9 cellular contexts compared by ENCODE assay signal in the genomic region with DNA sequence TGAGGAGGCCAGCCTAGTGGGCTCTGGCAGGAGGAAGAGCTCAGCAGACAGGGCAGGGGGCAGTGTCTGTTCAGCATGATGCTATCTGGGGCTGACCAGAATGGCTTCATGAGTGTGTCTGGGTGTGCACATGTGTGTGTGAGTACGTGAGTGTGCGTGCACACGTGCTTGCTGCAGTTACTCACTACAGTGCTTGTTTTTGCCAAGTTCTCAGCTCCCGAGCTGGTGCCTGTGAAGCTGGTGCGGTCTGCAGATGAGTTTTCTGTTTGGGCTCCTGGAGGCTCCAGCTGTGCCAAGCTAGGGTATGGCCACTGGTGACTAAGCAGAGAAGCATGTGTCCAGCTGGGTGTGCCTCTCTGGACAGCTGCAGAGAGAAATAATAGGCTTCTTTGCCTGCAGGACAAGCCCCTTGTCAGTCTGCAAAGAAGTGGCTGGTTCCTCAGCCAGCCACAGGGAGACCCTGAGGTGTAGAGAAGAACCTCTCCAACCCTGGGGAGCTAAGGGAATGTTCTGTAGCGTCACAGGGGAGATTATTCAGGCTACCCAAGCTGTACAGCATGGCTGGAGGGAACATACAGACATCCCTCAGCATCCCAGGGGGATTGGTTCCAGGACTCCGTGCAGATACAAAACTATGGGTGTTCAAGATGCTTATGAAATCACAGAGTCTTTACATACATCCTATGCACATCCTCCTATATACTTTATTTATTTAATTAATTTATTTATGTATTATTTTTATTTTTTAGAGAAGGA. TPM values are rescaled to one million over a fixed set of nuclear protein-coding genes. Genes with fewer than 3 reads are reported as not detected.
DNase-seq lines count a peak whose midpoint lies in the region; TF ChIP-seq lines count a peak whose summit lies in the region.
"Had no signal": no experiment of that assay in that cellular context is flagged by ENCODE, and none has a peak within 500 bp of the region (broad histone marks: within the 10 kb centered on the region; RNA-seq: fewer than 3 reads in every experiment).

No MANE protein-coding gene starts in this region.

- TF ChIP-seq CTCF in HFFc6 (IDR thresholded peaks at IDR 0.05) (peak; percentile 49), astrocyte of the spinal cord (IDR thresholded peaks at IDR 0.05; ENCODE audit: low read depth, low read length) (no peak)

- peak; percentile 88 for DNase-seq in HFFc6
- peak; percentile 94 for DNase-seq in astrocyte of the spinal cord (ENCODE audit: low read depth, low spot score)
- peak; percentile 64 for DNase-seq in iPS-NIHi11 (ENCODE audit: low spot score)
- DNase-seq in immature natural killer cell: no peak
- no peak for DNase-seq in HuH-7 (ENCODE audit: low spot score)
- DNase-seq in SKM-1 treated with dmso at 0.1 percent for 144 hours (lab: John Stamatoyannopoulos, UW; ENCODE audit: unreplicated experiment): no peak
- DNase-seq in NCI-H1930 (lab: John Stamatoyannopoulos, UW): no peak

- H3K4me3 ChIP-seq in astrocyte of the spinal cord (ENCODE audit: low read depth, low read length) (no peak overlapping the region), subcutaneous abdominal adipose tissue (ENCODE audit: low read depth in 1 of 5, low read length in 5 of 5) (peak overlapping the region in 2 of 5 donors; percentile 22 to 37)

- peaks cover 10 to 44% (median 37%) of the 10 kb centered on the region in 5 donors for H3K4me1 ChIP-seq in subcutaneous abdominal adipose tissue (ENCODE audit: control insufficient read depth in 5 of 5, insufficient read depth in 5 of 5, low read length in 5 of 5)

- peaks cover 2% of the 10 kb centered on the region; the same call in 1 of the 2 replicates for H3K27me3 Mint-ChIP-seq in HFFc6 (ENCODE audit: insufficient read depth)
- H3K27me3 Mint-ChIP-seq in immature natural killer cell (ENCODE audit: low read depth in 3 of 3): peaks cover 0 to 5% (median 2%) of the 10 kb centered on the region in 3 donors
- H3K27me3 Mint-ChIP-seq: brain had no signal

- in situ Hi-C loops in astrocyte of the spinal cord (cut with HindIII; ENCODE audit: low sequenced_read_pairs): no loop called here

- H3K9me3 Mint-ChIP-seq in HFFc6 (no peaks in the 10 kb centered on the region), immature natural killer cell (no peaks in the 10 kb centered on the region)
- H3K9me3 Mint-ChIP-seq: brain had no signal

- H3K36me3 Mint-ChIP-seq in HFFc6 (ENCODE audit: low read depth): no peaks in the 10 kb centered on the region
- H3K36me3 Mint-ChIP-seq in immature natural killer cell: no peaks in the 10 kb centered on the region
- H3K36me3 Mint-ChIP-seq: brain had no signal

- peak overlapping the region; percentile 60 for H3K4me3 Mint-ChIP-seq in HFFc6
- H3K4me3 Mint-ChIP-seq in immature natural killer cell: no peak overlapping the region

- peak overlapping the region; percentile 92 for H3K27ac ChIP-seq in subcutaneous abdominal adipose tissue (ENCODE audit: low read depth, low read length)

- H3K9ac ChIP-seq in subcutaneous abdominal adipose tissue (ENCODE audit: low read length in 5 of 5): peak overlapping the region in 1 of 5 donors; percentile 59

- H3K4me1 Mint-ChIP-seq in HFFc6 (ENCODE audit: low read depth) (peaks cover 71% of the 10 kb centered on the region), immature natural killer cell (no peaks in the 10 kb centered on the region)

- no peaks in the 10 kb centered on the region for H3K9me3 ChIP-seq in subcutaneous abdominal adipose tissue (ENCODE audit: control insufficient read depth in 5 of 5, low read length in 5 of 5)

- no peaks in the 10 kb centered on the region for H3K27me3 ChIP-seq in subcutaneous abdominal adipose tissue (ENCODE audit: control insufficient read depth in 5 of 5, insufficient read depth in 4 of 5, low read length in 5 of 5)

- H3K27ac Mint-ChIP-seq in HFFc6 (peak overlapping the region; percentile 83), immature natural killer cell (no peak overlapping the region)

- H3K36me3 ChIP-seq in subcutaneous abdominal adipose tissue (ENCODE audit: control insufficient read depth in 5 of 5, insufficient read depth in 5 of 5, low read length in 5 of 5): no peaks in the 10 kb centered on the region

RNA-seq across cellular contexts. Expression of a gene that starts 40.2 kb away (rescaled TPM):
- total RNA-seq in HFFc6 (2021; fragmentation: NEBNext Ultra II Directional; extraction: Animal tissue kit (Norgen Biotek cat#: 25700)): 10 to 100 TPM in 3 of 6 experiments, 1 to 10 TPM in 3; 8.0 to 11.7 (median 10.2) TPM
- polyA plus RNA-seq in immature natural killer cell: 10 to 100 TPM in 1 of 3 donors, 1 to 10 TPM in 2; 3.9 to 15.9 (median 4.2) TPM

RNA-seq across cellular contexts. Expression of a gene that starts 57.4 kb away (rescaled TPM):
- 10 to 100 TPM; 63.1 to 97.5 (median 72.8) TPM for total RNA-seq in HFFc6 (2021; fragmentation: NEBNext Ultra II Directional; extraction: Animal tissue kit (Norgen Biotek cat#: 25700))
- not detected for polyA plus RNA-seq in immature natural killer cell

Comparison
In these comparisons a context has a peak if more than half of its experiments do, and no peak if none do; other contexts are left out.
1. DNase-seq: peak in HFFc6 (single experiment), astrocyte of the spinal cord (single experiment) and iPS-NIHi11 (single experiment); none in immature natural killer cell (0 of 3), HuH-7 (single experiment), SKM-1 treated with dmso at 0.1 percent for 144 hours (single experiment) and NCI-H1930 (0 of 2).